In the genomic region with DNA sequence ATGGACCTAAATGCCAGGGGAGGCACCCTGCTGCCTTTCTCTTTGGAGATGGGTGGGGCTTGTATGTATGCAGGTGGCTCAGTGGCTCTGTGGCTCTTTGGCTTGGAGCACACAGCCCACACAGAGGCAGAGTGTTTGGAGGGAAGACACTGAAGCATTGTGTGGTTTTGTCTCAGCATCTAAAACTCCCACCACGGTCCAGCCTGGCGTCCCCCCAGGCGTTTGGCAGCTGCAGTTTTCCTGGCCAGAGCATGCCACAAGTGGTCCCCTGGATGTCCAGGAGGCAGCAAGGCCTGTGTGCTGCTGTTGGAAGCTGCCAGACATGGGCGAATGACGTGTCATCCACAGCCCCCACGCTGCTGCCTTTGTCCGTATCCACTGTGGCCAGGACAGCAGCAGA, we compare ENCODE assay signal across 1 cellular context.
TF ChIP-seq lines count a peak whose summit lies in the region.

No MANE protein-coding gene starts in this region.

TF ChIP-seq in H1, 55 proteins besides CTCF, POLR2A, EP300 and RAD21 (continued from another document):
- TF ChIP-seq SRF (IDR thresholded peaks at IDR 0.05; ENCODE audit: low read depth, low read length) (no peak), CHD1 (IDR thresholded peaks at IDR 0.05; ENCODE audit: low read depth, low read length) (no peak), KDM4A (IDR thresholded peaks at IDR 0.05; ENCODE audit: low read depth, low read length, severe bottlenecking) (no peak)
